In genomic region chr19:33366127-33366526, GRCh38 we compare ENCODE assay signal across 23 cellular contexts. TPM values are rescaled to one million over a fixed set of nuclear protein-coding genes. Genes with fewer than 3 reads are reported as not detected.
A peak's percentile ranks its signal among the peaks of the same experiment; 100 is the strongest.
DNase-seq lines count a peak whose midpoint lies in the region; ATAC-seq, FAIRE-seq and TF ChIP-seq lines count a peak whose summit lies in the region.
"Had no signal": no experiment of that assay in that cellular context is flagged by ENCODE, and none has a peak within 500 bp of the region (broad histone marks: within the 10 kb centered on the region; RNA-seq: fewer than 3 reads in every experiment).

No MANE protein-coding gene starts in this region.

- TF ChIP-seq POLR2A in A549 (IDR thresholded peaks at IDR 0.05; ENCODE audit: low read length) (no peak), gastrocnemius medialis (IDR thresholded peaks at IDR 0.05) (no peak)

- peak overlapping the region; percentile 47 for H3K27ac Mint-ChIP-seq in type B pancreatic cell
- H3K27ac Mint-ChIP-seq: CD4-positive, alpha-beta memory T cell; HFFc6 had no signal

- WGBS in A549 (ENCODE audit: missing lambda C conversion rate), result 54% methylated on average over 6 of the region's 6 CpGs

- ATAC-seq in A549 (no peak), mucosa of descending colon (peak; percentile 90), gastrocnemius medialis (no peak), GM18511 (IDR thresholded peaks at IDR 0.05; ENCODE audit: unreplicated experiment) (no peak), GM19452 (IDR thresholded peaks at IDR 0.05; ENCODE audit: unreplicated experiment) (no peak)
- ATAC-seq: HCT116 had no signal

- peak overlapping the region in 1 of 2 donors; percentile 54 for H3K9ac ChIP-seq in colonic mucosa (ENCODE audit: low read depth in 2 of 2, low read length in 2 of 2)
- H3K9ac ChIP-seq: BLaER1 had no signal

- CTCF ChIA-PET in A549 (lab: Yijun Ruan, JAX), result interaction anchor here (0.5 to 1.9 kb wide), 8 partner anchors 8 to 735 kb away, joined by 3 to 8 read pairs (median 4); partner anchors contain the start of gene CEBPA

- TF ChIP-seq RAD21 in A549 (conservative IDR thresholded peaks at IDR 0.05 in 1 of 2, IDR thresholded peaks at IDR 0.05 in 1 of 2), result no peak

- H3K9me3 ChIP-seq in A549 (no peaks in the 10 kb centered on the region), colonic mucosa (no peaks in the 10 kb centered on the region), mucosa of descending colon (no peaks in the 10 kb centered on the region), gastrocnemius medialis (no peaks in the 10 kb centered on the region)
- H3K9me3 ChIP-seq: BLaER1 had no signal

- TF ChIP-seq EP300 in A549 (IDR thresholded peaks at IDR 0.05), result no peak

- intact Hi-C loops in colonic mucosa (cut with DNase I), result no loop called here
- intact Hi-C loops in mucosa of descending colon (cut with DNase I, micrococcal nuclease), result no loop called here
- intact Hi-C loops in gastrocnemius medialis (cut with DNase I; ENCODE audit: low total_unique reads), result no loop called here

- no peaks in the 10 kb centered on the region for H3K27me3 ChIP-seq in colonic mucosa
- H3K27me3 ChIP-seq in gastrocnemius medialis, result no peaks in the 10 kb centered on the region
- H3K27me3 ChIP-seq: BLaER1 had no signal

- no peak for DNase-seq in A549 (ENCODE audit: low read depth in 1 of 2, low spot score in 1 of 2)
- peak; percentile 75 for DNase-seq in colonic mucosa
- peak in 1 of 3 donors; percentile 79 for DNase-seq in mucosa of descending colon
- no peak for DNase-seq in type B pancreatic cell (ENCODE audit: extremely low spot score, unreplicated experiment)
- no peak for DNase-seq in gastrocnemius medialis
- DNase-seq: CD4-positive, alpha-beta memory T cell; DMS 273 treated with DMSO at 0.1 percent for 48 hours; DMS53; DND-41; EL; GOT3; H7; HFFc6; KG1 had no signal

- peaks cover 37% of the 10 kb centered on the region for H3K27me3 Mint-ChIP-seq in type B pancreatic cell

- H3K4me1 Mint-ChIP-seq in type B pancreatic cell (ENCODE audit: unreplicated experiment), result no peaks in the 10 kb centered on the region
- H3K4me1 Mint-ChIP-seq: CD4-positive, alpha-beta memory T cell had no signal

- H3K4me2 ChIP-seq in A549, result no peak overlapping the region
- H3K4me2 ChIP-seq: BLaER1 had no signal

- POLR2A ChIA-PET in A549 (lab: Yijun Ruan, JAX), result interaction anchor here (0.6 kb wide), 1 partner anchor 445 kb away, joined by 3 read pairs; no protein-coding TSS in a partner anchor

- TF ChIP-seq CTCF in A549 (IDR thresholded peaks at IDR 0.05), result no peak
- TF ChIP-seq CTCF in colonic mucosa (IDR thresholded peaks at IDR 0.05), result no peak
- no peak for TF ChIP-seq CTCF in mucosa of descending colon (IDR thresholded peaks at IDR 0.05)
- no peak for TF ChIP-seq CTCF in type B pancreatic cell (conservative IDR thresholded peaks at IDR 0.05)
- TF ChIP-seq CTCF in gastrocnemius medialis (IDR thresholded peaks at IDR 0.05 in 4 of 5, conservative IDR thresholded peaks at IDR 0.05 in 1 of 5), result no peak

- H3K36me3 Mint-ChIP-seq in type B pancreatic cell, result no peaks in the 10 kb centered on the region
- H3K36me3 Mint-ChIP-seq: CD14-positive monocyte; CD4-positive, alpha-beta memory T cell had no signal

- FAIRE-seq in A549 (lab: Jason Lieb, UNC), result peak; percentile 92
- FAIRE-seq: G401.6, GM12891, GM18507 had no signal

- in situ Hi-C loops in gastrocnemius medialis (cut with MboI; ENCODE audit: low sequenced_read_pairs in 4 of 4), result no loop called here

- H3K27ac ChIP-seq in A549, result no peak overlapping the region
- H3K27ac ChIP-seq in colonic mucosa, result peak overlapping the region; percentile 78
- no peak overlapping the region for H3K27ac ChIP-seq in gastrocnemius medialis
- H3K27ac ChIP-seq: 22Rv1, BLaER1 had no signal

- H3K4me1 ChIP-seq in A549 (peaks cover 9% of the 10 kb centered on the region; the same call in 2 of the 3 replicates), colonic mucosa (no peaks in the 10 kb centered on the region), mucosa of descending colon (ENCODE audit: low read depth) (peaks cover 25% of the 10 kb centered on the region), gastrocnemius medialis (no peaks in the 10 kb centered on the region)
- H3K4me1 ChIP-seq: BLaER1 had no signal

- H3K36me3 ChIP-seq in colonic mucosa (no peaks in the 10 kb centered on the region), mucosa of descending colon (ENCODE audit: low read depth) (no peaks in the 10 kb centered on the region), gastrocnemius medialis (no peaks in the 10 kb centered on the region)
- H3K36me3 ChIP-seq: BLaER1 had no signal

- no peak overlapping the region for H3K4me3 ChIP-seq in A549
- no peak overlapping the region for H3K4me3 ChIP-seq in colonic mucosa
- no peak overlapping the region for H3K4me3 ChIP-seq in mucosa of descending colon
- no peak overlapping the region for H3K4me3 ChIP-seq in gastrocnemius medialis
- H3K4me3 ChIP-seq: BLaER1 had no signal

- no peak overlapping the region for H3K4me3 Mint-ChIP-seq in type B pancreatic cell
- H3K4me3 Mint-ChIP-seq: CD14-positive monocyte; CD4-positive, alpha-beta memory T cell; HFFc6 had no signal

- H3K9me3 Mint-ChIP-seq in type B pancreatic cell, result no peaks in the 10 kb centered on the region
- H3K9me3 Mint-ChIP-seq: HFFc6 had no signal

TF ChIP-seq in A549, 52 proteins besides CTCF, POLR2A, EP300 and RAD21:
- TF ChIP-seq RCOR1 (IDR thresholded peaks at IDR 0.05; ENCODE audit: low read depth, low read length), result no peak
- TF ChIP-seq SMC3 (IDR thresholded peaks at IDR 0.05), result no peak
- no peak for TF ChIP-seq RARB (CRISPR knock-in tag; IDR thresholded peaks at IDR 0.05)
- no peak for TF ChIP-seq SREBF2 (IDR thresholded peaks at IDR 0.05)
- no peak for TF ChIP-seq ZC3H11A (IDR thresholded peaks at IDR 0.05)
- no peak for TF ChIP-seq BCL3 (IDR thresholded peaks at IDR 0.05)
- TF ChIP-seq USF2 (IDR thresholded peaks at IDR 0.05), result no peak
- TF ChIP-seq CEBPB (IDR thresholded peaks at IDR 0.05), result no peak
- TF ChIP-seq ATOH8 (CRISPR knock-in tag; IDR thresholded peaks at IDR 0.05; ENCODE audit: low read depth), result no peak
- no peak for TF ChIP-seq ZNF302 (CRISPR knock-in tag; IDR thresholded peaks at IDR 0.05)
- TF ChIP-seq FOXS1 (CRISPR knock-in tag; IDR thresholded peaks at IDR 0.05), result no peak
- no peak for TF ChIP-seq KDM5A (IDR thresholded peaks at IDR 0.05)
- no peak for TF ChIP-seq JUN (IDR thresholded peaks at IDR 0.05)
- TF ChIP-seq KDM1A (IDR thresholded peaks at IDR 0.05; ENCODE audit: low read depth), result no peak
- TF ChIP-seq MAX (IDR thresholded peaks at IDR 0.05), result no peak
- no peak for TF ChIP-seq CBX8 (IDR thresholded peaks at IDR 0.05)
- TF ChIP-seq HES2 (IDR thresholded peaks at IDR 0.05), result no peak
- TF ChIP-seq RFX5 (IDR thresholded peaks at IDR 0.05), result no peak

RNA-seq across cellular contexts. Expression of gene CEBPG, which starts 7.4 kb away (rescaled TPM):
- polyA plus RNA-seq in A549 (2011; rRNA removed), result 104 and 138 TPM in 2 replicates
- polyA plus RNA-seq in A549 (2012; cell fraction: cytosol; rRNA removed), result 25.7 and 27.7 TPM in 2 replicates
- polyA plus RNA-seq in A549 (2012; cell fraction: nucleus; rRNA removed), result 11.1 and 12.8 TPM in 2 replicates
- 34.0 to 35.7 TPM (median 34.3 TPM) in 3 replicates for polyA plus RNA-seq in A549 (2017; fragmentation: RNase III; extraction: RNeasy Plus Mini Kit Qiagen cat#74134 plus additional on column Dnase treatment)
- polyA minus RNA-seq in A549 (2011; rRNA and poly(A)+ RNA removed), result 62.1 and 64.8 TPM in 2 replicates
- total RNA-seq in colonic mucosa, result 10 to 100 TPM; 62.1 to 72.3 TPM
- 10 to 100 TPM; 47.8 to 68.5 (median 58.2) TPM for total RNA-seq in mucosa of descending colon
- 28.7 and 30.1 TPM in 2 replicates for total RNA-seq in type B pancreatic cell (ENCODE audit: low replicate concordance)
- total RNA-seq in gastrocnemius medialis, result 10 to 100 TPM; 44.2 to 50.1 (median 46.1) TPM
